ENCODE assay signal across 2 cellular contexts in genomic region chr6:104134876-104135275, GRCh38.
TF ChIP-seq lines count a peak whose summit lies in the region.

No MANE protein-coding gene starts in this region.

TF ChIP-seq in K562, 482 proteins besides CTCF, POLR2A, EP300 and RAD21:
- TF ChIP-seq ZNF224 (CRISPR knock-in tag; IDR thresholded peaks at IDR 0.05): no peak
- no peak for TF ChIP-seq SREBF2 (CRISPR knock-in tag; IDR thresholded peaks at IDR 0.05)
- TF ChIP-seq HOXB6 (CRISPR knock-in tag; IDR thresholded peaks at IDR 0.05; ENCODE audit: borderline replicate concordance): no peak
- no peak for TF ChIP-seq HMBOX1 (IDR thresholded peaks at IDR 0.05)
- no peak for TF ChIP-seq CREB3 (tag; conservative IDR thresholded peaks at IDR 0.05; ENCODE audit: low read depth)
- no peak for TF ChIP-seq SNAPC5 (CRISPR knock-in tag; IDR thresholded peaks at IDR 0.05)
- no peak for TF ChIP-seq CREM (IDR thresholded peaks at IDR 0.05; ENCODE audit: low read depth)
- TF ChIP-seq BACH1 (tag; IDR thresholded peaks at IDR 0.05): no peak
- TF ChIP-seq HDAC2 (IDR thresholded peaks at IDR 0.05): no peak
- no peak for TF ChIP-seq MYBL2 (IDR thresholded peaks at IDR 0.05; ENCODE audit: low read depth)
- no peak for TF ChIP-seq MYBL2 (CRISPR knock-in tag; IDR thresholded peaks at IDR 0.05; ENCODE audit: borderline replicate concordance)
- no peak for TF ChIP-seq ZNF655 (CRISPR knock-in tag; IDR thresholded peaks at IDR 0.05)
- TF ChIP-seq POLR3G (IDR thresholded peaks at IDR 0.05; ENCODE audit: extremely low read depth, insufficient read length, insufficient replicate concordance): no peak
- TF ChIP-seq TCFL5 (CRISPR knock-in tag; conservative IDR thresholded peaks at IDR 0.05): no peak
- TF ChIP-seq DIDO1 (tag; IDR thresholded peaks at IDR 0.05; ENCODE audit: low read depth): no peak
- TF ChIP-seq CBX1 (IDR thresholded peaks at IDR 0.05; ENCODE audit: low read depth): no peak
- TF ChIP-seq CTBP1 (IDR thresholded peaks at IDR 0.05; ENCODE audit: borderline replicate concordance): no peak
- TF ChIP-seq PHB (CRISPR knock-in tag; IDR thresholded peaks at IDR 0.05): no peak
- 0 out of 2 replicates have a peak, but pooled peaks have one; percentile 19 for TF ChIP-seq TEAD4 (IDR thresholded peaks at IDR 0.05; ENCODE audit: low read length)
- TF ChIP-seq TEAD4 (CRISPR knock-in tag; IDR thresholded peaks at IDR 0.05; ENCODE audit: borderline replicate concordance): no peak
- TF ChIP-seq CBFA2T3 (IDR thresholded peaks at IDR 0.05): peak; percentile 61
- no peak for TF ChIP-seq EZH2 (IDR thresholded peaks at IDR 0.05; ENCODE audit: borderline replicate concordance, low read depth, low read length)
- peak; percentile 11; the same call in 1 of the 2 replicates for TF ChIP-seq TAL1 (IDR thresholded peaks at IDR 0.05)
- no peak for TF ChIP-seq ESRRB (CRISPR knock-in tag; IDR thresholded peaks at IDR 0.05; ENCODE audit: borderline replicate concordance)
- no peak for TF ChIP-seq SMC3 (conservative IDR thresholded peaks at IDR 0.05; ENCODE audit: insufficient read depth, low read depth, low read length)
- no peak for TF ChIP-seq NR2F6 (CRISPR knock-in tag; IDR thresholded peaks at IDR 0.05)
- TF ChIP-seq CBFA2T2 (conservative IDR thresholded peaks at IDR 0.05): peak; percentile 34; the same call in 1 of the 2 replicates
- no peak for TF ChIP-seq ZNF76 (CRISPR knock-in tag; IDR thresholded peaks at IDR 0.05; ENCODE audit: borderline replicate concordance)
- no peak for TF ChIP-seq FOXJ2 (tag; IDR thresholded peaks at IDR 0.05)
- no peak for TF ChIP-seq ZNF140 (CRISPR knock-in tag; IDR thresholded peaks at IDR 0.05)
- TF ChIP-seq FOXA3 (CRISPR knock-in tag; conservative IDR thresholded peaks at IDR 0.05 in 1 of 2, IDR thresholded peaks at IDR 0.05 in 1 of 2): no peak

TF ChIP-seq in endothelial cell of umbilical vein, 7 proteins besides CTCF, POLR2A, EP300 and RAD21:
- TF ChIP-seq GATA2 (IDR thresholded peaks at IDR 0.05; ENCODE audit: insufficient read depth, insufficient read length, low read depth, low read length) (peak; percentile 93), MAX (IDR thresholded peaks at IDR 0.05; ENCODE audit: insufficient read depth, insufficient read length) (no peak), FOS (IDR thresholded peaks at IDR 0.05; ENCODE audit: borderline replicate concordance, insufficient read depth, low read length) (no peak)
